Comparison of ENCODE assay signal across 14 cellular contexts in genomic region chr18:484749-485464, GRCh38. TPM values are rescaled to one million over a fixed set of nuclear protein-coding genes. Genes with fewer than 3 reads are reported as not detected.
DNase-seq lines count a peak whose midpoint lies in the region; ATAC-seq and TF ChIP-seq lines count a peak whose summit lies in the region.
"Had no signal": no experiment of that assay in that cellular context is flagged by ENCODE, and none has a peak within 500 bp of the region (broad histone marks: within the 10 kb centered on the region; RNA-seq: fewer than 3 reads in every experiment).

No MANE protein-coding gene starts in this region.

- intact Hi-C loops in Right ventricle myocardium inferior (cut with DNase I) (no loop called here), upper lobe of right lung (cut with DNase I) (no loop called here), psoas muscle (cut with DNase I) (no loop called here)

- no peaks in the 10 kb centered on the region for H3K27me3 ChIP-seq in right atrium auricular region
- H3K27me3 ChIP-seq in upper lobe of right lung, result no peaks in the 10 kb centered on the region
- no peaks in the 10 kb centered on the region for H3K27me3 ChIP-seq in psoas muscle (ENCODE audit: insufficient read depth in 3 of 3, low read length in 2 of 3)
- H3K27me3 ChIP-seq: MG63 had no signal

- H3K4me3 ChIP-seq in right atrium auricular region (no peak overlapping the region), upper lobe of right lung (no peak overlapping the region), psoas muscle (no peak overlapping the region)
- H3K4me3 ChIP-seq: MG63 had no signal

- no peak for DNase-seq in Right ventricle myocardium inferior (ENCODE audit: missing footprints)
- no peak for DNase-seq in right atrium auricular region (ENCODE audit: low spot score)
- DNase-seq in NOMO-1 treated with DMSO at 0.1 percent for 48 hours (lab: John Stamatoyannopoulos, UW; ENCODE audit: unreplicated experiment), result peak; percentile 83
- no peak for DNase-seq in upper lobe of right lung
- DNase-seq in pons (ENCODE audit: low spot score), result no peak
- DNase-seq in activated CD4-positive, alpha-beta T cell treated with anti-CD3 and anti-CD28 coated beads for 1 hour, result no peak
- DNase-seq in psoas muscle, result no peak
- DNase-seq: activated CD8-positive, alpha-beta memory T cell treated with anti-CD3 and anti-CD28 coated beads, Interleukin-2, amount 50 U/mL, for 4 hours; aorta; DMS 273 treated with DMSO at 0.1 percent for 48 hours; MG63; trophoblast cell had no signal

- TF ChIP-seq CTCF in right atrium auricular region (IDR thresholded peaks at IDR 0.05) (no peak), upper lobe of right lung (IDR thresholded peaks at IDR 0.05) (no peak), psoas muscle (IDR thresholded peaks at IDR 0.05) (no peak)

- H3K27ac ChIP-seq in right atrium auricular region (no peak overlapping the region), upper lobe of right lung (no peak overlapping the region), psoas muscle (no peak overlapping the region)

- ATAC-seq in Right ventricle myocardium inferior (peak; percentile 66), HG02943 (IDR thresholded peaks at IDR 0.05; ENCODE audit: low read depth, unreplicated experiment) (peak; percentile 73), upper lobe of right lung (peak; percentile 86), psoas muscle (no peak)

- no peaks in the 10 kb centered on the region for H3K4me1 ChIP-seq in right atrium auricular region
- H3K4me1 ChIP-seq in upper lobe of right lung, result peaks cover 7% of the 10 kb centered on the region
- H3K4me1 ChIP-seq in psoas muscle, result no peaks in the 10 kb centered on the region

- H3K36me3 ChIP-seq in right atrium auricular region (no peaks in the 10 kb centered on the region), upper lobe of right lung (no peaks in the 10 kb centered on the region), psoas muscle (ENCODE audit: insufficient read depth in 1 of 2, low read depth in 1 of 2) (no peaks in the 10 kb centered on the region)
- H3K36me3 ChIP-seq: MG63 had no signal

- H3K9me3 ChIP-seq in right atrium auricular region (no peaks in the 10 kb centered on the region), upper lobe of right lung (no peaks in the 10 kb centered on the region), psoas muscle (no peaks in the 10 kb centered on the region)
- H3K9me3 ChIP-seq: MG63 had no signal

- 55 to 70% (median 60%) methylated on average over 4 of the region's 4 CpGs for WGBS in psoas muscle, 3 donors

RNA-seq across cellular contexts. Expression of gene COLEC12, which starts 15.6 kb away (rescaled TPM):
- total RNA-seq in Right ventricle myocardium inferior (9.9 TPM), right atrium auricular region (10 to 100 TPM; 10.9 to 15.3 TPM), upper lobe of right lung (55.2 TPM), psoas muscle (1 to 10 TPM; 3.4 to 6.4 (median 4.2) TPM)
- polyA plus RNA-seq in psoas muscle, result 1 to 10 TPM in 2 of 3 donors, under 1 TPM in 1; 0.80 to 1.9 (median 1.2) TPM
- total RNA-seq: A172 had no signal

Comparison
In these comparisons a context has a peak if more than half of its experiments do, and no peak if none do; other contexts are left out.
1. ATAC-seq: peak in Right ventricle myocardium inferior (single experiment), HG02943 (single experiment) and upper lobe of right lung (single experiment); none in psoas muscle (0 of 4).